1 cellular context compared by ENCODE assay signal in genomic region chr21:34704119-34704518, GRCh38.
TF ChIP-seq lines count a peak whose summit lies in the region.

No MANE protein-coding gene starts in this region.

TF ChIP-seq in IMR-90, 13 proteins besides CTCF, POLR2A, EP300 and RAD21:
- TF ChIP-seq CEBPB (IDR thresholded peaks at IDR 0.05; ENCODE audit: low read depth, low read length) (peak; percentile 78), CHD1 (IDR thresholded peaks at IDR 0.05; ENCODE audit: low read depth, low read length) (no peak)
